24 cellular contexts compared by ENCODE assay signal in the genomic region with DNA sequence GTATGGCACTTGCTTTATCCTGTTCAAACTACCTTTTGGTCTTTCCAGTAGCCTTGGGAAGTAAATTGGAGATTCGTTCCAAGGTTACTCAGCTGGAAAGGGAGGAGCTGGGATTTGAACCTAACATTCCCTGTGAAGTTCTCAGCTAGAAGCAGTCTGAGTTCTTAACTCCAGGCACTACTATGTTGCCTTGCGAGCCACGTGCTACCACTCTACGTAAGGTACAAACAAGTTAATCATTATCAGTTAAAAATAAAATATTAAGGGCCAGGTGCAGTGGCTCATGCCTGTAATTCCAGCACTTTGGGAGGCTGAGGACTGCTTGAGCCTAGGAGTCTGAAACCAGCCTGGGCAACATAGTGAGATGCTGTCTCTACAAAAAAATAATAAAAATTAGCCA. TPM values are rescaled to one million over a fixed set of nuclear protein-coding genes. Genes with fewer than 3 reads are reported as not detected.
DNase-seq lines count a peak whose midpoint lies in the region; ATAC-seq and TF ChIP-seq lines count a peak whose summit lies in the region.
"Had no signal": no experiment of that assay in that cellular context is flagged by ENCODE, and none has a peak within 500 bp of the region (broad histone marks: within the 10 kb centered on the region; RNA-seq: fewer than 3 reads in every experiment).

No MANE protein-coding gene starts in this region.

- POLR2A ChIA-PET in IMR-90 (lab: Charles Lee; ENCODE audit: unreplicated experiment) = interaction anchor here (0.6 kb wide), 1 partner anchor 121 kb away, joined by 5 read pairs; no protein-coding TSS in a partner anchor

- WGBS in IMR-90 (ENCODE audit: extremely low coverage in 2 of 2, insufficient read length in 1 of 2), 2 experiments = no CpG with 5 or more reads among the region's 4 CpGs
- WGBS in mesenchymal stem cell = 86% methylated on average over 4 of the region's 4 CpGs

- H3K23ac ChIP-seq in IMR-90 (ENCODE audit: low read depth, low read length) = no peak overlapping the region
- H3K23ac ChIP-seq in mesenchymal stem cell (ENCODE audit: low read length in 2 of 2) = no peak overlapping the region

- H3K27ac ChIP-seq in IMR-90 (ENCODE audit: insufficient read depth, low read length) = no peak overlapping the region
- no peak overlapping the region for H3K27ac ChIP-seq in mesenchymal stem cell (ENCODE audit: low read length, poor library complexity, severe bottlenecking)
- H3K27ac ChIP-seq: A549; BLaER1 treated with 17β-estradiol and CSF1 and Interleukin-3, amounts not matched to agents 10 nM and 100 nM had no signal

- H4K91ac ChIP-seq in IMR-90 (ENCODE audit: insufficient read depth, low read depth, low read length) (peak overlapping the region; percentile 71; the same call in 1 of the 2 replicates), mesenchymal stem cell (ENCODE audit: low read length) (no peak overlapping the region)

- H2BK5ac ChIP-seq in IMR-90 (ENCODE audit: low read depth, low read length, poor library complexity, severe bottlenecking) = no peak overlapping the region
- H2BK5ac ChIP-seq in mesenchymal stem cell (ENCODE audit: low read depth, low read length, poor library complexity, severe bottlenecking) = no peak overlapping the region

- peak overlapping the region; percentile 25; the same call in 1 of the 2 replicates for H3K18ac ChIP-seq in IMR-90 (ENCODE audit: low read depth, low read length)
- no peak overlapping the region for H3K18ac ChIP-seq in mesenchymal stem cell (ENCODE audit: low read depth in 1 of 2, low read length in 2 of 2)

- TF ChIP-seq CTCF in IMR-90 (conservative IDR thresholded peaks at IDR 0.05; ENCODE audit: low read depth, low read length) = no peak

- H2AK9ac ChIP-seq in IMR-90 (replicated peaks; ENCODE audit: low read depth, low read length, poor library complexity) = no peak overlapping the region

- H3K4me3 Mint-ChIP-seq in T-helper 2 cell treated with Interferon-gamma antibody and Interleukin-4, amounts not matched to agents 5 μg/mL and 100 μg/mL, for 36 hours = no peak overlapping the region
- H3K4me3 Mint-ChIP-seq: CD14-positive monocyte; CD4-positive, alpha-beta T cell; CD8-positive, alpha-beta memory T cell; HFFc6 had no signal

- H3K9me3 ChIP-seq in IMR-90 (ENCODE audit: control insufficient read depth, insufficient read depth, low read length) (no peaks in the 10 kb centered on the region), mesenchymal stem cell (ENCODE audit: control insufficient read depth, low read length) (no peaks in the 10 kb centered on the region)
- H3K9me3 ChIP-seq: A549; BE2C; BLaER1 treated with 17β-estradiol and CSF1 and Interleukin-3, amounts not matched to agents 10 nM and 100 nM; HAP-1 had no signal

- H3K9me1 ChIP-seq in IMR-90 (ENCODE audit: insufficient read depth, low read length) = peaks cover 15% of the 10 kb centered on the region

- H4K20me1 ChIP-seq in IMR-90 (ENCODE audit: insufficient read depth, low read length) = no peaks in the 10 kb centered on the region
- H4K20me1 ChIP-seq: BLaER1 treated with 17β-estradiol and CSF1 and Interleukin-3, amounts not matched to agents 10 nM and 100 nM had no signal

- in situ Hi-C loops in IMR-90 (cut with MboI; ENCODE audit: low sequenced_read_pairs) = no loop called here

- H3K14ac ChIP-seq in IMR-90 (replicated peaks; ENCODE audit: low read depth, low read length) (peak overlapping the region; percentile 48; the same call in 1 of the 2 replicates), mesenchymal stem cell (ENCODE audit: low read length in 2 of 2) (no peak overlapping the region)

- H3K4me1 ChIP-seq in IMR-90 (ENCODE audit: control insufficient read depth, insufficient read depth, low read length) (peaks cover 17% of the 10 kb centered on the region), mesenchymal stem cell (ENCODE audit: control insufficient read depth, insufficient read depth, low read depth, low read length) (peaks cover 27% of the 10 kb centered on the region)
- H3K4me1 ChIP-seq: A549, BE2C, HAP-1 had no signal

- H3K4ac ChIP-seq in IMR-90 (ENCODE audit: low read depth, low read length) (peak overlapping the region; percentile 62), mesenchymal stem cell (ENCODE audit: low read depth in 1 of 2, low read length in 2 of 2) (no peak overlapping the region)

- no peak overlapping the region for H3K4me2 ChIP-seq in IMR-90 (ENCODE audit: low read depth, low read length)
- H3K4me2 ChIP-seq in mesenchymal stem cell (ENCODE audit: low read length, poor library complexity, severe bottlenecking) = no peak overlapping the region
- H3K4me2 ChIP-seq: A549; BLaER1 treated with 17β-estradiol and CSF1 and Interleukin-3, amounts not matched to agents 10 nM and 100 nM had no signal

- intact Hi-C loops in IMR-90 (cut with micrococcal nuclease) = no loop called here

- H3K4me3 ChIP-seq in IMR-90 (ENCODE audit: insufficient read depth, low read depth, low read length) = no peak overlapping the region
- H3K4me3 ChIP-seq in mesenchymal stem cell (ENCODE audit: insufficient read depth in 1 of 2, low read depth in 1 of 2, low read length in 2 of 2) = no peak overlapping the region
- H3K4me3 ChIP-seq: A549; BLaER1 treated with 17β-estradiol and CSF1 and Interleukin-3, amounts not matched to agents 10 nM and 100 nM; GM12878; HAP-1 had no signal

- no peaks in the 10 kb centered on the region for H3K9me3 Mint-ChIP-seq in T-helper 2 cell treated with Interferon-gamma antibody and Interleukin-4, amounts not matched to agents 5 μg/mL and 100 μg/mL, for 36 hours
- H3K9me3 Mint-ChIP-seq: CD14-positive monocyte; CD4-positive, alpha-beta T cell; CD8-positive, alpha-beta memory T cell had no signal

- CTCF ChIA-PET in IMR-90 (lab: Yijun Ruan, JAX) = no interaction called here

- H2BK120ac ChIP-seq in IMR-90 (ENCODE audit: low read depth, low read length) (peak overlapping the region; percentile 62), mesenchymal stem cell (ENCODE audit: low read depth, low read length) (no peak overlapping the region)

- no peak overlapping the region for H3K56ac ChIP-seq in IMR-90 (ENCODE audit: extremely low read depth, insufficient read depth, low read length)

- no peaks in the 10 kb centered on the region for H3K36me3 Mint-ChIP-seq in T-helper 2 cell treated with Interferon-gamma antibody and Interleukin-4, amounts not matched to agents 5 μg/mL and 100 μg/mL, for 36 hours (ENCODE audit: low read depth)
- H3K36me3 Mint-ChIP-seq: CD14-positive monocyte had no signal

- peak overlapping the region; percentile 91; the same call in 2 of the 3 replicates for H2BK15ac ChIP-seq in IMR-90 (ENCODE audit: low read depth, low read length)
- no peak overlapping the region for H2BK15ac ChIP-seq in mesenchymal stem cell (ENCODE audit: low read depth, poor library complexity, severe bottlenecking)

- H2AFZ ChIP-seq in IMR-90 (replicated peaks; ENCODE audit: low read length, poor library complexity) (no peak overlapping the region), mesenchymal stem cell (ENCODE audit: low read depth, low read length) (no peak overlapping the region)

- ATAC-seq in IMR-90 (ENCODE audit: low read depth) (no peak), GM19455 (IDR thresholded peaks at IDR 0.05; ENCODE audit: unreplicated experiment) (no peak)
- ATAC-seq: A549, GM12878 had no signal

- H3K9ac ChIP-seq in IMR-90 (ENCODE audit: low read depth, low read length) (no peak overlapping the region), mesenchymal stem cell (ENCODE audit: low read length) (no peak overlapping the region)
- H3K9ac ChIP-seq: BLaER1 treated with 17β-estradiol and CSF1 and Interleukin-3, amounts not matched to agents 10 nM and 100 nM had no signal

- H2BK20ac ChIP-seq in IMR-90 (ENCODE audit: low read depth, low read length) = peak overlapping the region; percentile 67; the same call in 1 of the 2 replicates

- H2AK5ac ChIP-seq in IMR-90 (ENCODE audit: low read depth, low read length) = peak overlapping the region; percentile 94
- H2AK5ac ChIP-seq in mesenchymal stem cell (ENCODE audit: low read length, severe bottlenecking) = peak overlapping the region; percentile 40

- no peak overlapping the region for H4K5ac ChIP-seq in IMR-90 (ENCODE audit: low read depth, low read length)

- no peaks in the 10 kb centered on the region for H3K36me3 ChIP-seq in IMR-90 (ENCODE audit: control insufficient read depth, insufficient read depth, low read length)
- H3K36me3 ChIP-seq in mesenchymal stem cell (ENCODE audit: control insufficient read depth in 1 of 2, insufficient read depth in 2 of 2, low read depth in 1 of 2, low read length in 2 of 2) = no peaks in the 10 kb centered on the region
- H3K36me3 ChIP-seq: BE2C; BLaER1 treated with 17β-estradiol and CSF1 and Interleukin-3, amounts not matched to agents 10 nM and 100 nM; HAP-1 had no signal

- TF ChIP-seq POLR2A in IMR-90 (IDR thresholded peaks at IDR 0.05; ENCODE audit: low read depth, low read length) = no peak

- H3K79me1 ChIP-seq in IMR-90 (ENCODE audit: low read depth in 1 of 2, low read length in 2 of 2) (no peaks in the 10 kb centered on the region), mesenchymal stem cell (replicated peaks; ENCODE audit: low read length, poor library complexity, severe bottlenecking) (no peaks in the 10 kb centered on the region)

- peaks cover 9% of the 10 kb centered on the region for H3K27me3 Mint-ChIP-seq in T-helper 2 cell treated with Interferon-gamma antibody and Interleukin-4, amounts not matched to agents 5 μg/mL and 100 μg/mL, for 36 hours (ENCODE audit: low read depth)

- DNase-seq in IMR-90 = no peak
- DNase-seq in kidney tubule cell (ENCODE audit: low spot score) = peak; percentile 38
- no peak for DNase-seq in mesenchymal stem cell
- DNase-seq in renal cortical epithelial cell (ENCODE audit: low read depth) = peak; percentile 70
- no peak for DNase-seq in occipital lobe (lab: John Stamatoyannopoulos, UW)
- no peak for DNase-seq in T-helper 2 cell treated with Interferon-gamma antibody and Interleukin-4, amounts not matched to agents 5 μg/mL and 100 μg/mL, for 36 hours (ENCODE audit: low spot score)
- DNase-seq: 8988T; ACHN; AML-193; BE2C; CD4-positive, alpha-beta T cell; CD8-positive, alpha-beta memory T cell; DMS 273 treated with DMSO at 0.1 percent for 48 hours; DMS79; EL; GDM1; GOT3; HFFc6 had no signal

- dilution Hi-C loops in IMR-90 (cut with HindIII; ENCODE audit: low sequenced_read_pairs, unreplicated experiment) = no loop called here

- no TSS peak for BruUV-seq in IMR-90 (replicated peaks; lab: Mats Ljungman, UMichigan)

- no peaks in the 10 kb centered on the region for H3K27me3 ChIP-seq in IMR-90 (ENCODE audit: control insufficient read depth, insufficient read depth, low read length)
- H3K27me3 ChIP-seq in mesenchymal stem cell (ENCODE audit: control insufficient read depth in 1 of 2, insufficient read depth in 1 of 2, low read length in 2 of 2) = no peaks in the 10 kb centered on the region
- H3K27me3 ChIP-seq: BE2C; BLaER1 treated with 17β-estradiol and CSF1 and Interleukin-3, amounts not matched to agents 10 nM and 100 nM had no signal

- no peak overlapping the region for H2BK12ac ChIP-seq in mesenchymal stem cell (ENCODE audit: low read length in 2 of 2)

- H4K8ac ChIP-seq in IMR-90 (ENCODE audit: low read depth in 2 of 2, low read length in 2 of 2) = no peak overlapping the region
- no peak overlapping the region for H4K8ac ChIP-seq in mesenchymal stem cell (ENCODE audit: low read length)

- no peaks in the 10 kb centered on the region for H3K4me1 Mint-ChIP-seq in T-helper 2 cell treated with Interferon-gamma antibody and Interleukin-4, amounts not matched to agents 5 μg/mL and 100 μg/mL, for 36 hours (ENCODE audit: low read depth)
- H3K4me1 Mint-ChIP-seq: CD14-positive monocyte; CD8-positive, alpha-beta memory T cell had no signal

- H3K27ac Mint-ChIP-seq in T-helper 2 cell treated with Interferon-gamma antibody and Interleukin-4, amounts not matched to agents 5 μg/mL and 100 μg/mL, for 36 hours = no peak overlapping the region
- H3K27ac Mint-ChIP-seq: CD14-positive monocyte; CD4-positive, alpha-beta T cell; HFFc6 had no signal

- TF ChIP-seq RAD21 in IMR-90 (IDR thresholded peaks at IDR 0.05; ENCODE audit: low read length) = no peak

RNA-seq across cellular contexts. Expression of gene CDCP1, which starts 30.7 kb away (rescaled TPM):
- 2.5 TPM in 2 replicates for total RNA-seq in IMR-90 (2012; rRNA removed)
- polyA plus RNA-seq in IMR-90 (2012; rRNA removed) = 3.1 and 3.8 TPM in 2 replicates
- polyA plus RNA-seq in IMR-90 (2012; cell fraction: cytosol; rRNA removed) = 1.6 and 3.5 TPM in 2 replicates
- polyA plus RNA-seq in IMR-90 (2012; cell fraction: nucleus; rRNA removed; ENCODE audit: low replicate concordance) = 1.5 and 3.9 TPM in 2 replicates
- 71.6 TPM for polyA plus RNA-seq in mesenchymal stem cell (2013, experiment 1 of 2)
- polyA plus RNA-seq in mesenchymal stem cell (2013, experiment 2 of 2) = 71.5 TPM
- 55.7 and 58.9 TPM in 2 replicates for total RNA-seq in renal cortical epithelial cell
- total RNA-seq in occipital lobe = 0.62 TPM
- polyA plus RNA-seq: CD8-positive, alpha-beta memory T cell had no signal

RNA-seq across cellular contexts. Expression of gene TMEM158, which starts 49.2 kb away (rescaled TPM):
- 1.6 and 3.3 TPM in 2 replicates for total RNA-seq in IMR-90 (2012; rRNA removed)
- polyA plus RNA-seq in IMR-90 (2012; rRNA removed) = 16.4 and 23.3 TPM in 2 replicates
- 45.4 and 87.2 TPM in 2 replicates for polyA plus RNA-seq in IMR-90 (2012; cell fraction: cytosol; rRNA removed)
- 28.4 and 28.8 TPM in 2 replicates for polyA plus RNA-seq in IMR-90 (2012; cell fraction: nucleus; rRNA removed; ENCODE audit: low replicate concordance)
- 142 TPM for polyA plus RNA-seq in mesenchymal stem cell (2013, experiment 1 of 2)
- 144 TPM for polyA plus RNA-seq in mesenchymal stem cell (2013, experiment 2 of 2)
- total RNA-seq in renal cortical epithelial cell = 0.35 and 6.9 TPM in 2 replicates
- 23.4 TPM for total RNA-seq in occipital lobe
- total RNA-seq: CD4-positive, alpha-beta T cell; GM12878 had no signal
- polyA plus RNA-seq: CD8-positive, alpha-beta memory T cell; GM12878 had no signal

Comparison
In these comparisons a context has a peak if more than half of its experiments do, and no peak if none do; other contexts are left out.
1. DNase-seq: peak in kidney tubule cell (single experiment) and renal cortical epithelial cell (single experiment); none in IMR-90 (single experiment), mesenchymal stem cell (single experiment), occipital lobe (single experiment) and T-helper 2 cell treated with Interferon-gamma antibody and Interleukin-4, amounts not matched to agents 5 μg/mL and 100 μg/mL, for 36 hours (single experiment).
2. RNA of gene CDCP1, which starts 30.7 kb away (total RNA-seq): 55.7 to 58.9 TPM in renal cortical epithelial cell; 2.5 TPM in IMR-90 and 0.62 TPM in occipital lobe (single experiment); every median in the first group is over 10 times any median in the second.